Comparison of ENCODE assay signal across 8 cellular contexts in genomic region chr5:153496835-153497234, GRCh38. TPM values are rescaled to one million over a fixed set of nuclear protein-coding genes. Genes with fewer than 3 reads are reported as not detected.
DNase-seq lines count a peak whose midpoint lies in the region; ATAC-seq, FAIRE-seq and TF ChIP-seq lines count a peak whose summit lies in the region.

No MANE protein-coding gene starts in this region.

- H3K4me3 Mint-ChIP-seq in immature natural killer cell = no peak overlapping the region

- intact Hi-C loops in kidney (cut with DNase I) = no loop called here
- intact Hi-C loops in posterior vena cava (cut with DNase I) = loop anchor here in 1 of 2 donors (10.0 kb wide), 1 partner anchor 468 kb away; no protein-coding TSS in a partner anchor

- H3K9me3 ChIP-seq in kidney (ENCODE audit: control insufficient read depth in 1 of 2, low read length in 2 of 2) = no peaks in the 10 kb centered on the region

- H3K4me1 ChIP-seq in kidney (ENCODE audit: control insufficient read depth in 1 of 2, insufficient read depth in 1 of 2, low read depth in 1 of 2, low read length in 2 of 2) = no peaks in the 10 kb centered on the region

- no peaks in the 10 kb centered on the region for H3K9me3 Mint-ChIP-seq in immature natural killer cell
- no peaks in the 10 kb centered on the region for H3K9me3 Mint-ChIP-seq in activated naive CD4-positive, alpha-beta T cell treated with anti-CD3 and anti-CD28 coated beads, Interleukin-2, amount 50 U/mL, for 72 hours

- peaks cover 0 to 9% (median 2%) of the 10 kb centered on the region in 3 donors for H3K27me3 Mint-ChIP-seq in immature natural killer cell (ENCODE audit: low read depth in 3 of 3)

- DNase-seq in kidney (no peak), immature natural killer cell (no peak), posterior vena cava (ENCODE audit: low spot score) (no peak), hippocampal formation (lab: John Stamatoyannopoulos, UW) (no peak)
- DNase-seq in activated naive CD4-positive, alpha-beta T cell treated with anti-CD3 and anti-CD28 coated beads, Interleukin-2, amount 50 U/mL, for 72 hours (ENCODE audit: low spot score in 2 of 2) = no peak

- H3K36me3 Mint-ChIP-seq in immature natural killer cell = no peaks in the 10 kb centered on the region
- no peaks in the 10 kb centered on the region for H3K36me3 Mint-ChIP-seq in activated naive CD4-positive, alpha-beta T cell treated with anti-CD3 and anti-CD28 coated beads, Interleukin-2, amount 50 U/mL, for 72 hours

- H3K4me3 ChIP-seq in kidney (ENCODE audit: low read length in 2 of 2) = no peak overlapping the region

- peak; percentile 58 for FAIRE-seq in G401.6 (lab: Jason Lieb, UNC)
- FAIRE-seq in kidney (lab: Jason Lieb, UNC) = peak; percentile 42

- peak; percentile 69 for ATAC-seq in HG03175 (IDR thresholded peaks at IDR 0.05; ENCODE audit: unreplicated experiment)
- ATAC-seq in activated naive CD4-positive, alpha-beta T cell treated with anti-CD3 and anti-CD28 coated beads, Interleukin-2, amount 50 U/mL, for 72 hours = no peak

- TF ChIP-seq CTCF in VCaP (conservative IDR thresholded peaks at IDR 0.05) = peak; percentile 99
- TF ChIP-seq CTCF in kidney (IDR thresholded peaks at IDR 0.05; ENCODE audit: borderline replicate concordance, extremely low read depth, insufficient read depth) = no peak

- no peaks in the 10 kb centered on the region for H3K36me3 ChIP-seq in kidney (ENCODE audit: control insufficient read depth in 1 of 2, insufficient read depth in 2 of 2, low read length in 2 of 2)

- no peaks in the 10 kb centered on the region for H3K4me1 Mint-ChIP-seq in immature natural killer cell

- no peak overlapping the region for H3K27ac Mint-ChIP-seq in immature natural killer cell
- no peak overlapping the region for H3K27ac Mint-ChIP-seq in activated naive CD4-positive, alpha-beta T cell treated with anti-CD3 and anti-CD28 coated beads, Interleukin-2, amount 50 U/mL, for 72 hours

- H3K27ac ChIP-seq in VCaP (no peak overlapping the region), kidney (ENCODE audit: low read depth in 2 of 2, low read length in 2 of 2) (no peak overlapping the region)

- H3K9ac ChIP-seq in kidney (ENCODE audit: low read length in 2 of 2) = no peak overlapping the region

RNA-seq across cellular contexts. Expression of gene GRIA1, which starts 6.4 kb away (rescaled TPM):
- total RNA-seq in kidney (0.50 TPM), posterior vena cava (under 1 TPM; 0.19 to 0.24 TPM)
- polyA plus RNA-seq in kidney (ENCODE audit: insufficient read depth, low read depth, low replicate concordance) (not detected), immature natural killer cell (not detected)
- not detected for total RNA-seq in activated naive CD4-positive, alpha-beta T cell treated with anti-CD3 and anti-CD28 coated beads, Interleukin-2, amount 50 U/mL, for 72 hours
